ENCODE assay signal across 14 cellular contexts in the genomic region with DNA sequence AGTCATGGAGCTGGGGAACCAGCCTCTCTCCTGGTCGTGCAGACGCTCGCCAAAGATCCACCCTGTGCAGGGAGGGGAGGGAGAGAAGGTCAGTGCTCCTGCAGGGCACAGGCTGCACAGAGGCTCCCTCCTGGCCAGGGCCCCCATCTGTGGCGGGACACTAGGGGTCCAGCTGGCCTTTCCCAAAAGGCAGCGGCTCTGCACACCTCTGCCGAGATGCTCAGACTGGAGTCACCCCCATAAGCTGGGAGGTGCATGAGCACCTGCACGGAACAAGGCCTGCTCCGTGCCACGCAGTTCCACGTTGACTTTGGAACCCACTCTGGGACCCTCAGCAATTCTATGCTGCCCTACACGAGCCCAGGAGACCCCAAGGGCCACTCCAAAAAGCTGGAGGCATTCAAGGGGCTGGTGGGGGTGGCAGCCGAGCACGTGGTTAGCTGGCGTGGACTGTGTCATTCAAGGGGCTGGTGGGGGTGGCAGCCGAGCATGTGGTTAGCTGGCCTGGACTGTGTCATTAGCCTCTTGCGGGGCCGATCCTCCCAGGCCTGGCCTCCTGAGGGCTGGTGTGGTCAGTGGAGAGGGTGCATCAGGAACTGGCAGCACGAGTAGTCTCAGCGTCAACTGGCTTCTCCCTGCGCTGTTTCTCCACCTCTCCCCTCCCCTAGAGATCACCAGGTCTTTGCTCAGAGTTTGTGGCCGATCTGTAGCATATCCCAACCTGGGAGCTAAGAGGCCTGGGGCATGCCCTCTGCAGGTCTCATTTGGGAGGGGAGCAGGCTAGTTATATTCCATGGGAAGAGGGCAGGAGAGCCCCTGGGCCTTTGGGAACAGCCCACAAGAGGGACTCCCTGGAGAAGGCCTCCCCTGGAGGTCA. TPM values are rescaled to one million over a fixed set of nuclear protein-coding genes. Genes with fewer than 3 reads are reported as not detected.
DNase-seq lines count a peak whose midpoint lies in the region; ATAC-seq and TF ChIP-seq lines count a peak whose summit lies in the region.
"Had no signal": no experiment of that assay in that cellular context is flagged by ENCODE, and none has a peak within 500 bp of the region (broad histone marks: within the 10 kb centered on the region; RNA-seq: fewer than 3 reads in every experiment).

No MANE protein-coding gene starts in this region.

- TF ChIP-seq CTCF in left ventricle myocardium inferior (IDR thresholded peaks at IDR 0.05; ENCODE audit: borderline replicate concordance) (no peak), heart right ventricle (IDR thresholded peaks at IDR 0.05) (no peak), nephron progenitor cell (IDR thresholded peaks at IDR 0.05) (no peak), upper lobe of right lung (IDR thresholded peaks at IDR 0.05) (no peak), prostate gland (IDR thresholded peaks at IDR 0.05) (no peak)

- H3K36me3 Mint-ChIP-seq in nephron progenitor cell (ENCODE audit: low read depth): no peaks in the 10 kb centered on the region

- DNase-seq in left ventricle myocardium inferior: peak; percentile 10
- no peak for DNase-seq in heart right ventricle
- no peak for DNase-seq in nephron progenitor cell
- peak; percentile 51 for DNase-seq in upper lobe of right lung
- DNase-seq in prostate gland (ENCODE audit: low spot score): no peak
- DNase-seq in central memory CD4-positive, alpha-beta T cell: no peak
- no peak for DNase-seq in NCI-H146 (lab: John Stamatoyannopoulos, UW)
- DNase-seq: AML-193, IMR-90, Kasumi-1, NCI-H1417, NCI-H2029, NCI-H524 had no signal

- H3K36me3 ChIP-seq in left ventricle myocardium inferior (no peaks in the 10 kb centered on the region), heart right ventricle (no peaks in the 10 kb centered on the region), upper lobe of right lung (no peaks in the 10 kb centered on the region), prostate gland (no peaks in the 10 kb centered on the region)

- peaks cover 31% of the 10 kb centered on the region for H3K27me3 Mint-ChIP-seq in nephron progenitor cell (ENCODE audit: low read depth, poor library complexity)

- intact Hi-C loops in left ventricle myocardium inferior (cut with micrococcal nuclease) (no loop called here), heart right ventricle (cut with DNase I) (no loop called here), upper lobe of right lung (cut with DNase I) (no loop called here), prostate gland (cut with DNase I) (no loop called here)

- TF ChIP-seq POLR2A in prostate gland (IDR thresholded peaks at IDR 0.05): no peak

- no peak overlapping the region for H3K4me3 Mint-ChIP-seq in nephron progenitor cell

- 89 to 92% methylated on average over 21 of the region's 21 CpGs for WGBS in heart right ventricle, 2 donors
- whole genome bisulfite sequencing in prostate gland: 86% methylated on average over 17 of the region's 21 CpGs

- H3K4me1 ChIP-seq in left ventricle myocardium inferior: peaks cover 15% of the 10 kb centered on the region
- H3K4me1 ChIP-seq in heart right ventricle: peaks cover 0 to 14% (median 5%) of the 10 kb centered on the region in 9 donors
- peaks cover 4% of the 10 kb centered on the region for H3K4me1 ChIP-seq in upper lobe of right lung
- H3K4me1 ChIP-seq in prostate gland (replicated peaks): no peaks in the 10 kb centered on the region

- H3K27me3 ChIP-seq in left ventricle myocardium inferior (ENCODE audit: low read depth): peaks cover 46% of the 10 kb centered on the region
- H3K27me3 ChIP-seq in heart right ventricle: peaks cover 17 to 33% (median 24%) of the 10 kb centered on the region in 7 donors
- peaks cover 26% of the 10 kb centered on the region for H3K27me3 ChIP-seq in upper lobe of right lung
- no peaks in the 10 kb centered on the region for H3K27me3 ChIP-seq in prostate gland (replicated peaks; ENCODE audit: insufficient read depth)

- H3K4me1 Mint-ChIP-seq in nephron progenitor cell: peaks cover 24% of the 10 kb centered on the region

- peak overlapping the region; percentile 39 for H3K27ac Mint-ChIP-seq in nephron progenitor cell

- H3K9me3 ChIP-seq in left ventricle myocardium inferior (replicated peaks) (no peaks in the 10 kb centered on the region), heart right ventricle (no peaks in the 10 kb centered on the region), upper lobe of right lung (no peaks in the 10 kb centered on the region), prostate gland (no peaks in the 10 kb centered on the region)

- no peak overlapping the region for H3K27ac ChIP-seq in left ventricle myocardium inferior (replicated peaks)
- H3K27ac ChIP-seq in heart right ventricle: no peak overlapping the region
- H3K27ac ChIP-seq in cingulate gyrus (ENCODE audit: low read depth, low read length): peak overlapping the region; percentile 29
- H3K27ac ChIP-seq in upper lobe of right lung: no peak overlapping the region
- H3K27ac ChIP-seq in prostate gland: no peak overlapping the region

- H3K9me3 Mint-ChIP-seq in nephron progenitor cell: no peaks in the 10 kb centered on the region

- no peak for ATAC-seq in heart right ventricle
- no peak for ATAC-seq in upper lobe of right lung

- H3K4me3 ChIP-seq in left ventricle myocardium inferior (no peak overlapping the region), heart right ventricle (no peak overlapping the region), upper lobe of right lung (no peak overlapping the region), prostate gland (no peak overlapping the region)

RNA-seq across cellular contexts. Expression of gene SNORC, which starts 9.8 kb away (rescaled TPM):
- total RNA-seq in left ventricle myocardium inferior: 1.0 TPM
- total RNA-seq in heart right ventricle: 1 to 10 TPM in 4 of 10 donors, under 1 TPM in 6; 0.71 to 1.7 (median 0.94) TPM
- 1 to 10 TPM in 1 of 2 donors, under 1 TPM in 1; 0.70 to 1.6 TPM for polyA plus RNA-seq in heart right ventricle
- 0.96 TPM for total RNA-seq in upper lobe of right lung
- total RNA-seq in prostate gland: 1 to 10 TPM; 1.7 to 8.0 TPM

Comparison
In these comparisons a context has a peak if more than half of its experiments do, and no peak if none do; other contexts are left out.
1. DNase-seq: peak in left ventricle myocardium inferior (single experiment) and upper lobe of right lung (single experiment); none in heart right ventricle (0 of 2), nephron progenitor cell (single experiment), prostate gland (single experiment), central memory CD4-positive, alpha-beta T cell (single experiment) and NCI-H146 (single experiment).